ENCODE assay signal across 18 cellular contexts in genomic region chr17:67066717-67067116, GRCh38. TPM values are rescaled to one million over a fixed set of nuclear protein-coding genes. Genes with fewer than 3 reads are reported as not detected.
DNase-seq lines count a peak whose midpoint lies in the region; ATAC-seq and TF ChIP-seq lines count a peak whose summit lies in the region.
"Had no signal": no experiment of that assay in that cellular context is flagged by ENCODE, and none has a peak within 500 bp of the region (broad histone marks: within the 10 kb centered on the region; RNA-seq: fewer than 3 reads in every experiment).

No MANE protein-coding gene starts in this region.

- TF ChIP-seq POLR2A in right lobe of liver (IDR thresholded peaks at IDR 0.05) = no peak

- no peak overlapping the region for H3K4me2 ChIP-seq in PC-9
- H3K4me2 ChIP-seq: GM23338 had no signal

- H3F3A ChIP-seq in PC-9 (ENCODE audit: insufficient read depth, low read depth) = no peaks in the 10 kb centered on the region

- no peak overlapping the region for H3K27ac Mint-ChIP-seq in Calu3 (ENCODE audit: unreplicated experiment)
- H3K27ac Mint-ChIP-seq: GM23338, H9 had no signal

- no peaks in the 10 kb centered on the region for H4K20me1 ChIP-seq in PC-9 (ENCODE audit: insufficient read depth)

- no peak overlapping the region for H2AFZ ChIP-seq in PC-9
- H2AFZ ChIP-seq: GM23338 had no signal

- POLR2A ChIA-PET in PC-9 (lab: Charles Lee; ENCODE audit: unreplicated experiment) = interaction anchor here (0.5 kb wide), 1 partner anchor 24 kb away, joined by 8 read pairs; no protein-coding TSS in a partner anchor

- H3K4me1 ChIP-seq in PC-9 (replicated peaks; ENCODE audit: insufficient read depth) = no peaks in the 10 kb centered on the region
- H3K4me1 ChIP-seq in right lobe of liver = peaks cover 0 to 6% (median 2%) of the 10 kb centered on the region in 4 donors

- intact Hi-C loops in Calu3 (cut with micrococcal nuclease; ENCODE audit: unreplicated experiment) (no loop called here), PC-9 (cut with micrococcal nuclease; ENCODE audit: unreplicated experiment) (no loop called here), right lobe of liver (cut with DNase I) (no loop called here)

- ATAC-seq in right lobe of liver (peak in 3 of 4 donors; percentile 42 to 78 (median 44)), GM19328 (IDR thresholded peaks at IDR 0.05; ENCODE audit: unreplicated experiment) (no peak)
- ATAC-seq: GM12878, GM23338, HCT116 had no signal

- H3K9me2 ChIP-seq in PC-9 (ENCODE audit: insufficient read depth) = no peaks in the 10 kb centered on the region

- CTCF ChIA-PET in Calu3 (lab: Charles Lee) = interaction anchor here (1.2 kb wide), 1 partner anchor 9 kb away, joined by 3 read pairs; no protein-coding TSS in a partner anchor
- CTCF ChIA-PET in PC-9 (lab: Charles Lee) = interaction anchor here (0.6 kb wide), 1 partner anchor 11 kb away, joined by 3 read pairs; no protein-coding TSS in a partner anchor

- H3K9me3 ChIP-seq in PC-9 (ENCODE audit: insufficient read depth, low read depth) (no peaks in the 10 kb centered on the region), right lobe of liver (no peaks in the 10 kb centered on the region)

- H3K27me3 ChIP-seq in PC-9 (ENCODE audit: insufficient read depth, low read depth) = no peaks in the 10 kb centered on the region
- no peaks in the 10 kb centered on the region for H3K27me3 ChIP-seq in right lobe of liver

- H3K79me2 ChIP-seq in PC-9 (ENCODE audit: low read depth) = no peaks in the 10 kb centered on the region

- H3K4me1 Mint-ChIP-seq in Calu3 (ENCODE audit: low read depth, unreplicated experiment) = no peaks in the 10 kb centered on the region
- H3K4me1 Mint-ChIP-seq: CD4-positive, alpha-beta memory T cell; GM23338 had no signal

- H3K4me3 Mint-ChIP-seq in Calu3 (ENCODE audit: low read depth, unreplicated experiment) = no peak overlapping the region
- H3K4me3 Mint-ChIP-seq: CD4-positive, alpha-beta memory T cell; GM23338; H9 had no signal

- no peaks in the 10 kb centered on the region for H3K27me3 Mint-ChIP-seq in Calu3 (ENCODE audit: unreplicated experiment)
- H3K27me3 Mint-ChIP-seq: CD4-positive, alpha-beta memory T cell had no signal

- BruUV-seq in Calu3 (replicated peaks; lab: Mats Ljungman, UMichigan) (TSS peak; percentile 7), PC-9 (replicated peaks; lab: Mats Ljungman, UMichigan) (TSS peak; percentile 14)

- WGBS in right lobe of liver (ENCODE audit: insufficient coverage, low coverage, low lambda C conversion rate, missing lambda C conversion rate) = 18% methylated on average over 1 of the region's 2 CpGs

- H3K4me3 ChIP-seq in PC-9 (no peak overlapping the region), right lobe of liver (no peak overlapping the region)
- H3K4me3 ChIP-seq: GM12878, GM23338 had no signal

- H3K27ac ChIP-seq in PC-9 (no peak overlapping the region), right lobe of liver (no peak overlapping the region)

- H3K36me3 ChIP-seq in PC-9 (ENCODE audit: low read depth) (no peaks in the 10 kb centered on the region), right lobe of liver (no peaks in the 10 kb centered on the region)

- H3K9me3 Mint-ChIP-seq in Calu3 (ENCODE audit: low read depth, unreplicated experiment) = no peaks in the 10 kb centered on the region
- H3K9me3 Mint-ChIP-seq: CD4-positive, alpha-beta memory T cell had no signal

- TF ChIP-seq CTCF in Calu3 (IDR thresholded peaks at IDR 0.05; ENCODE audit: unreplicated experiment) (no peak), PC-9 (conservative IDR thresholded peaks at IDR 0.05) (no peak), right lobe of liver (IDR thresholded peaks at IDR 0.05) (no peak)

- no peaks in the 10 kb centered on the region for H3K36me3 Mint-ChIP-seq in Calu3 (ENCODE audit: insufficient read depth, unreplicated experiment)

- DNase-seq in Calu3 (no peak), PC-9 (no peak), right lobe of liver (no peak), hepatic stellate cell (ENCODE audit: low spot score) (no peak), KG1 (lab: John Stamatoyannopoulos, UW) (no peak)
- DNase-seq: C1 segment of cervical spinal cord; CD4-positive, alpha-beta memory T cell; COR-L47; DMS 273 treated with DMSO at 0.1 percent for 48 hours; DMS79 treated with DMSO at 0.1 percent for 48 hours; H9 had no signal

RNA-seq across cellular contexts. Expression of gene CACNG1, which starts 22.4 kb away (rescaled TPM):
- not detected in 2 replicates for total RNA-seq in Calu3 (2022)
- not detected in 2 replicates for total RNA-seq in PC-9 (2021)
- total RNA-seq in right lobe of liver = not detected
- total RNA-seq: A172; A673; CD4-positive, alpha-beta memory T cell; GM12878; GM23338; H4; H9 had no signal
